ENCODE assay signal across 11 cellular contexts in the genomic region with DNA sequence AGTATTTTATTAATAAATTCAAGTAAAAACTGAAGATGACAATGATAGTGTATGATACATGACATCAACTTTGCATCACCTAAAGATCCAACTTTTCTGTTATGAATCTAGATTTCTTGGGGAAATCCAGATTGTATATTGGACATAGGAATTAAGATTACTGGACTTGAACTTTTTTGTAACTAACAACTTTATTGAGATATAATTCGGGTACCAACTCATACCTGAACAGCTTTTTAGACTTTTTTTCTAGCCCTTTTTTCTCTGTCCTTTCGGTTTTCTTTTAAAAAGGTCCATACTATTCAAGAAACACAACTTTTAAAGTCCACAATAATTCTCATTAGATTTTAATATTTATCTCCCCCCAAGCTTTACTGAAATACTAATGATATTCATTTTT. TPM values are rescaled to one million over a fixed set of nuclear protein-coding genes. Genes with fewer than 3 reads are reported as not detected.
DNase-seq lines count a peak whose midpoint lies in the region; ATAC-seq and TF ChIP-seq lines count a peak whose summit lies in the region.
"Had no signal": no experiment of that assay in that cellular context is flagged by ENCODE, and none has a peak within 500 bp of the region (broad histone marks: within the 10 kb centered on the region; RNA-seq: fewer than 3 reads in every experiment).

No MANE protein-coding gene starts in this region.

- peaks cover 24% of the 10 kb centered on the region for H3K4me1 Mint-ChIP-seq in endothelial cell (ENCODE audit: unreplicated experiment)

- peaks cover 5 to 21% of the 10 kb centered on the region in 2 experiments; a peak in 3 of 4 replicates for H3K4me1 ChIP-seq in SK-N-SH (ENCODE audit: control insufficient read depth in 1 of 2, insufficient read depth in 2 of 2, low read depth in 1 of 2, low read length in 1 of 2)
- H3K4me1 ChIP-seq in KMS-11 (ENCODE audit: low read depth, poor library complexity, severe bottlenecking): peaks cover 20% of the 10 kb centered on the region
- H3K4me1 ChIP-seq in osteoblast (ENCODE audit: insufficient read depth, low read length): peaks cover 13% of the 10 kb centered on the region

- H3K9me3 ChIP-seq in SK-N-SH (no peaks in the 10 kb centered on the region), osteoblast (ENCODE audit: low read depth, low read length) (no peaks in the 10 kb centered on the region)

- H3K79me2 ChIP-seq in SK-N-SH (ENCODE audit: insufficient read depth): peaks cover 32% of the 10 kb centered on the region
- peaks cover 32% of the 10 kb centered on the region for H3K79me2 ChIP-seq in KMS-11 (ENCODE audit: insufficient read depth, low read depth)
- H3K79me2 ChIP-seq in osteoblast (ENCODE audit: insufficient read depth, low read length): peaks cover 33% of the 10 kb centered on the region

- H3K4me2 ChIP-seq in SK-N-SH: peak overlapping the region; percentile 96; the same call in 1 of the 2 replicates
- H3K4me2 ChIP-seq in KMS-11: peak overlapping the region; percentile 36; the same call in 1 of the 2 replicates
- H3K4me2 ChIP-seq in osteoblast (ENCODE audit: insufficient read depth, low read length): peak overlapping the region; percentile 91

- H3K4me3 Mint-ChIP-seq in endothelial cell (ENCODE audit: unreplicated experiment): peak overlapping the region; percentile 84

- peaks cover 4% of the 10 kb centered on the region for H3K36me3 Mint-ChIP-seq in endothelial cell (ENCODE audit: low read depth, unreplicated experiment)

- ATAC-seq in SK-N-SH treated with all-trans-retinoic acid at 6 μM for 48 hours: no peak
- ATAC-seq in GM21619 (IDR thresholded peaks at IDR 0.05; ENCODE audit: unreplicated experiment): no peak

- DNase-seq in SK-N-SH (no peak), endothelial cell (ENCODE audit: low spot score) (no peak), osteoblast (ENCODE audit: insufficient read length, low spot score, missing footprints) (no peak), GM10266 (ENCODE audit: extremely low spot score) (no peak)
- DNase-seq in effector CD8-positive, alpha-beta T cell (lab: John Stamatoyannopoulos, UW): no peak
- DNase-seq: GOT3, NCI-H1417 treated with DMSO at 0.1 percent for 48 hours had no signal

- H3K27me3 ChIP-seq in SK-N-SH (ENCODE audit: insufficient read depth) (no peaks in the 10 kb centered on the region), KMS-11 (ENCODE audit: insufficient read depth, low read depth) (no peaks in the 10 kb centered on the region), osteoblast (ENCODE audit: insufficient read depth, low read length) (no peaks in the 10 kb centered on the region)

- no peak overlapping the region; the same call in 1 of the 2 replicates for H3K9ac ChIP-seq in SK-N-SH
- no peak overlapping the region for H3K9ac ChIP-seq in KMS-11

- peak overlapping the region; percentile 85; the same call in 1 of the 2 replicates for H2AFZ ChIP-seq in SK-N-SH (ENCODE audit: low read depth)
- H2AFZ ChIP-seq in KMS-11 (ENCODE audit: low read depth): no peak overlapping the region
- no peak overlapping the region for H2AFZ ChIP-seq in osteoblast (ENCODE audit: low read length)

- TF ChIP-seq CTCF in SK-N-SH (IDR thresholded peaks at IDR 0.05): no peak
- no peak for TF ChIP-seq CTCF in KMS-11 (conservative IDR thresholded peaks at IDR 0.05; ENCODE audit: low read depth, low read length)
- no peak for TF ChIP-seq CTCF in endothelial cell (IDR thresholded peaks at IDR 0.05; ENCODE audit: unreplicated experiment)
- TF ChIP-seq CTCF in osteoblast (IDR thresholded peaks at IDR 0.05; ENCODE audit: extremely low read depth, low read depth, low read length): no peak
- TF ChIP-seq CTCF in GM10266 (IDR thresholded peaks at IDR 0.05; ENCODE audit: control insufficient read depth, insufficient read depth, low read depth, missing control alignments): no peak

- POLR2A ChIA-PET in SK-N-SH (lab: Yijun Ruan, JAX): no interaction called here

- CTCF ChIA-PET in SK-N-SH (lab: Yijun Ruan, JAX): interaction anchor here (2.2 kb wide), 1 partner anchor 92 kb away, joined by 7 read pairs; no protein-coding TSS in a partner anchor

- no peaks in the 10 kb centered on the region for H3K9me3 Mint-ChIP-seq in endothelial cell (ENCODE audit: unreplicated experiment)

- H3F3A ChIP-seq in SK-N-SH (replicated peaks; ENCODE audit: insufficient read depth): peaks cover 10% of the 10 kb centered on the region

- H3K4me3 ChIP-seq in SK-N-SH (ENCODE audit: low read depth in 2 of 2, low read length in 1 of 2): peak overlapping the region in 1 of 2 experiments; percentile 74; a peak in 1 of 4 replicates
- H3K4me3 ChIP-seq in KMS-11 (IDR thresholded peaks at IDR 0.05; ENCODE audit: insufficient read depth, low read depth, low read length): no peak overlapping the region
- H3K4me3 ChIP-seq in osteoblast (ENCODE audit: insufficient read depth, low read length): peak overlapping the region; percentile 77

- no peak overlapping the region for H3K27ac Mint-ChIP-seq in endothelial cell (ENCODE audit: unreplicated experiment)

- H3K36me3 ChIP-seq in SK-N-SH (replicated peaks in 1 of 2; ENCODE audit: control insufficient read depth in 1 of 2, insufficient read depth in 2 of 2, low read length in 1 of 2) (peaks cover 0 to 5% of the 10 kb centered on the region in 2 experiments), KMS-11 (ENCODE audit: insufficient read depth) (no peaks in the 10 kb centered on the region), osteoblast (ENCODE audit: insufficient read depth, low read length) (no peaks in the 10 kb centered on the region)

- no peak for TF ChIP-seq EP300 in SK-N-SH (IDR thresholded peaks at IDR 0.05; ENCODE audit: borderline replicate concordance in 1 of 2, low read depth in 1 of 2, low read length in 1 of 2)

- WGBS in SK-N-SH (ENCODE audit: low lambda C conversion rate): 98% methylated on average over 2 of the region's 2 CpGs

- H4K20me1 ChIP-seq in SK-N-SH (ENCODE audit: insufficient read depth): peaks cover 23% of the 10 kb centered on the region
- H4K20me1 ChIP-seq in KMS-11 (ENCODE audit: insufficient read depth): no peaks in the 10 kb centered on the region; the same call in 1 of the 2 replicates
- peaks cover 22% of the 10 kb centered on the region for H4K20me1 ChIP-seq in osteoblast (ENCODE audit: insufficient read depth, low read length)

- H3K27ac ChIP-seq in SK-N-SH (ENCODE audit: low read depth in 2 of 2, low read length in 1 of 2): peak overlapping the region in 1 of 2 experiments; percentile 55; a peak in 1 of 4 replicates
- no peak overlapping the region for H3K27ac ChIP-seq in KMS-11
- H3K27ac ChIP-seq in osteoblast (ENCODE audit: low read depth, low read length): peak overlapping the region; percentile 47
- H3K27ac ChIP-seq: 22Rv1 had no signal

- H3K27me3 Mint-ChIP-seq in endothelial cell (ENCODE audit: unreplicated experiment): peaks cover 6% of the 10 kb centered on the region

- H3K9me2 ChIP-seq in SK-N-SH: no peaks in the 10 kb centered on the region

- no peak for TF ChIP-seq RAD21 in SK-N-SH (IDR thresholded peaks at IDR 0.05; ENCODE audit: low read length)

TF ChIP-seq in SK-N-SH, 30 proteins besides CTCF, POLR2A, EP300 and RAD21 (continues in another document):
- TF ChIP-seq FOXJ3 (CRISPR knock-in tag; IDR thresholded peaks at IDR 0.05) (no peak), SMC3 (IDR thresholded peaks at IDR 0.05; ENCODE audit: low read depth, low read length) (no peak), NFIC (IDR thresholded peaks at IDR 0.05; ENCODE audit: borderline replicate concordance) (no peak), FOSL2 (IDR thresholded peaks at IDR 0.05; ENCODE audit: borderline replicate concordance, low read depth) (no peak), TEAD4 (IDR thresholded peaks at IDR 0.05; ENCODE audit: borderline replicate concordance, insufficient read depth) (no peak), TAF1 (IDR thresholded peaks at IDR 0.05; ENCODE audit: borderline replicate concordance, low read depth, low read length) (no peak), NRF1 (IDR thresholded peaks at IDR 0.05; ENCODE audit: low read depth, low read length) (no peak), JUND (IDR thresholded peaks at IDR 0.05) (no peak)
- TF ChIP-seq, protein P1, sequence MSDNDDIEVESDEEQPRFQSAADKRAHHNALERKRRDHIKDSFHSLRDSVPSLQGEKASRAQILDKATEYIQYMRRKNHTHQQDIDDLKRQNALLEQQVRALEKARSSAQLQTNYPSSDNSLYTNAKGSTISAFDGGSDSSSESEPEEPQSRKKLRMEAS (IDR thresholded peaks at IDR 0.05; ENCODE audit: low read depth): no peak

TF ChIP-seq in SK-N-SH treated with all-trans-retinoic acid at 6 μM for 48 hours, 23 proteins besides CTCF, POLR2A, EP300 and RAD21:
- TF ChIP-seq ZFP3 (CRISPR knock-in tag; IDR thresholded peaks at IDR 0.05) (no peak), ESRRG (CRISPR knock-in tag; IDR thresholded peaks at IDR 0.05) (no peak)
- TF ChIP-seq, protein P2, sequence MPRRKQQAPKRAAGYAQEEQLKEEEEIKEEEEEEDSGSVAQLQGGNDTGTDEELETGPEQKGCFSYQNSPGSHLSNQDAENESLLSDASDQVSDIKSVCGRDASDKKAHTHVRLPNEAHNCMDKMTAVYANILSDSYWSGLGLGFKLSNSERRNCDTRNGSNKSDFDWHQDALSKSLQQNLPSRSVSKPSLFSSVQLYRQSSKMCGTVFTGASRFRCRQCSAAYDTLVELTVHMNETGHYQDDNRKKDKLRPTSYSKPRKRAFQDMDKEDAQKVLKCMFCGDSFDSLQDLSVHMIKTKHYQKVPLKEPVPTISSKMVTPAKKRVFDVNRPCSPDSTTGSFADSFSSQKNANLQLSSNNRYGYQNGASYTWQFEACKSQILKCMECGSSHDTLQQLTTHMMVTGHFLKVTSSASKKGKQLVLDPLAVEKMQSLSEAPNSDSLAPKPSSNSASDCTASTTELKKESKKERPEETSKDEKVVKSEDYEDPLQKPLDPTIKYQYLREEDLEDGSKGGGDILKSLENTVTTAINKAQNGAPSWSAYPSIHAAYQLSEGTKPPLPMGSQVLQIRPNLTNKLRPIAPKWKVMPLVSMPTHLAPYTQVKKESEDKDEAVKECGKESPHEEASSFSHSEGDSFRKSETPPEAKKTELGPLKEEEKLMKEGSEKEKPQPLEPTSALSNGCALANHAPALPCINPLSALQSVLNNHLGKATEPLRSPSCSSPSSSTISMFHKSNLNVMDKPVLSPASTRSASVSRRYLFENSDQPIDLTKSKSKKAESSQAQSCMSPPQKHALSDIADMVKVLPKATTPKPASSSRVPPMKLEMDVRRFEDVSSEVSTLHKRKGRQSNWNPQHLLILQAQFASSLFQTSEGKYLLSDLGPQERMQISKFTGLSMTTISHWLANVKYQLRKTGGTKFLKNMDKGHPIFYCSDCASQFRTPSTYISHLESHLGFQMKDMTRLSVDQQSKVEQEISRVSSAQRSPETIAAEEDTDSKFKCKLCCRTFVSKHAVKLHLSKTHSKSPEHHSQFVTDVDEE (CRISPR knock-in tag; IDR thresholded peaks at IDR 0.05): no peak

RNA-seq across cellular contexts. Expression of a gene that starts 1.1 kb away (rescaled TPM):
- polyA plus RNA-seq in SK-N-SH (2012; rRNA removed): 12.1 and 15.7 TPM in 2 replicates
- 12.9 and 15.1 TPM in 2 replicates for polyA plus RNA-seq in SK-N-SH (2012; cell fraction: cytosol; rRNA removed)
- polyA plus RNA-seq in SK-N-SH (2012; cell fraction: nucleus; rRNA removed): 10.4 and 11.4 TPM in 2 replicates
- total RNA-seq in endothelial cell (ENCODE audit: unreplicated experiment) (23.7 TPM), osteoblast (33.6 and 38.7 TPM in 2 replicates)

Comparison
In these comparisons a context has a peak if more than half of its experiments do, and no peak if none do; other contexts are left out.
1. H3K4me2 ChIP-seq: peak in every context shown above with its lines; median percentile 96 in SK-N-SH; 91 in osteoblast; 36 in KMS-11.